Comparison of ENCODE assay signal across 31 cellular contexts in genomic region chr3:99683876-99684275, GRCh38. TPM values are rescaled to one million over a fixed set of nuclear protein-coding genes. Genes with fewer than 3 reads are reported as not detected.
"Had no signal": no experiment of that assay in that cellular context is flagged by ENCODE, and none has a peak within 500 bp of the region (broad histone marks: within the 10 kb centered on the region; RNA-seq: fewer than 3 reads in every experiment).

No MANE protein-coding gene starts in this region.

- FAIRE-seq: colon, endometrium, frontal cortex had no signal

- H3K9ac ChIP-seq: neural progenitor cell had no signal

- H3K4me2 ChIP-seq: hepatocyte, neural progenitor cell had no signal

- H3K9me3 ChIP-seq: breast epithelium, upper lobe of right lung had no signal

- H3K36me3 ChIP-seq: breast epithelium, neural progenitor cell, upper lobe of right lung had no signal

- H3K27me3 ChIP-seq: breast epithelium, hepatocyte, neural progenitor cell, upper lobe of right lung had no signal

- H3K27ac ChIP-seq: breast epithelium, epithelial cell of prostate, hepatocyte, neural progenitor cell, skin epidermis, upper lobe of right lung had no signal

- ATAC-seq: activated CD8-positive, alpha-beta T cell treated with anti-CD3 and anti-CD28 coated beads for 36 hours; activated T-cell treated with anti-CD3 and anti-CD28 coated beads, Interleukin-2, amount 50 U/mL, for 4 hours; activated T-helper 17 cell treated with anti-CD3 and anti-CD28 coated beads, Interleukin-2, amount 50 U/mL, for 72 hours; naive thymus-derived CD8-positive, alpha-beta T cell; right cardiac atrium; stimulated activated naive CD8-positive, alpha-beta T cell treated with anti-CD3 and anti-CD28 coated beads, Interleukin-15, Interleukin-2, amounts not matched to agents 100 U/mL and 50 U/mL, for 24 hours; upper lobe of right lung had no signal

- H3K4me3 ChIP-seq: breast epithelium, hepatocyte, neural progenitor cell, skin epidermis, upper lobe of right lung had no signal

- H3K79me2 ChIP-seq: hepatocyte had no signal

- H2AFZ ChIP-seq: hepatocyte, neural progenitor cell had no signal

- DNase-seq: activated B cell treated with CpG ODN at 0.5 μM for 24 hours; activated CD4-positive, alpha-beta T cell treated with anti-CD3 and anti-CD28 coated beads, Interleukin-2, amount 50 U/mL, for 1 hour; activated CD8-positive, alpha-beta T cell treated with anti-CD3 and anti-CD28 coated beads for 36 hours; activated gamma-delta T cell treated with Interleukin-2 at 50 U/mL for 16 hours; activated naive CD4-positive, alpha-beta T cell treated with anti-CD3 and anti-CD28 coated beads, Interleukin-2, amount 50 U/mL, for 16 hours; activated T-cell treated with anti-CD3 and anti-CD28 coated beads, Interleukin-2, amount 50 U/mL, for 4 hours; amniotic stem cell; central memory CD4-positive, alpha-beta T cell; effector CD8-positive, alpha-beta T cell; glutamatergic neuron; islet precursor cell; midbrain; naive thymus-derived CD8-positive, alpha-beta T cell; occipital lobe; posterior cingulate gyrus; right cardiac atrium; stimulated activated CD4-positive, alpha-beta T cell treated with anti-CD3 and anti-CD28 coated beads, Interleukin-12 subunit alpha, Interleukin-12 subunit beta, amount 100 ng/mL, for 4 hours; stimulated activated CD4-positive, alpha-beta T cell treated with anti-CD3 and anti-CD28 coated beads, Interleukin-4, amount 100 ng/mL, for 1 hour; stimulated activated naive CD8-positive, alpha-beta T cell treated with anti-CD3 and anti-CD28 coated beads, Interleukin-15, Interleukin-2, amounts not matched to agents 100 U/mL and 50 U/mL, for 24 hours; substantia nigra; T-helper 1 cell; upper lobe of right lung had no signal

RNA-seq across cellular contexts. Expression of gene COL8A1, which starts 45.5 kb away (rescaled TPM):
- total RNA-seq: activated CD8-positive, alpha-beta T cell treated with anti-CD3 and anti-CD28 coated beads for 36 hours had no signal
- polyA plus RNA-seq: naive thymus-derived CD8-positive, alpha-beta T cell had no signal
